8 cellular contexts compared by ENCODE assay signal in genomic region chr16:52976539-52977167, GRCh38.
A peak's percentile ranks its signal among the peaks of the same experiment; 100 is the strongest.
DNase-seq lines count a peak whose midpoint lies in the region; ATAC-seq and TF ChIP-seq lines count a peak whose summit lies in the region.

No MANE protein-coding gene starts in this region.

- no peaks in the 10 kb centered on the region for H3K4me1 ChIP-seq in colonic mucosa
- H3K4me1 ChIP-seq in parathyroid adenoma: no peaks in the 10 kb centered on the region

- intact Hi-C loops in colonic mucosa (cut with DNase I) (no loop called here), lower leg skin (cut with DNase I; ENCODE audit: low total_unique reads) (no loop called here), dorsolateral prefrontal cortex (cut with DNase I) (no loop called here)

- H3K4me3 ChIP-seq in AG10803 (ENCODE audit: low read length) (no peak overlapping the region), colonic mucosa (no peak overlapping the region), parathyroid adenoma (ENCODE audit: low read depth, low read length) (no peak overlapping the region), lower leg skin (ENCODE audit: low read depth, poor library complexity, severe bottlenecking) (no peak overlapping the region), dorsolateral prefrontal cortex (no peak overlapping the region)
- no peak overlapping the region for H3K4me3 ChIP-seq in Jurkat, Clone E6-1 (ENCODE audit: low read length)

- no peaks in the 10 kb centered on the region for H3K79me2 ChIP-seq in parathyroid adenoma

- H3K27me3 ChIP-seq in colonic mucosa: no peaks in the 10 kb centered on the region
- no peaks in the 10 kb centered on the region for H3K27me3 ChIP-seq in parathyroid adenoma (ENCODE audit: control insufficient read depth, insufficient read depth, low read length)
- H3K27me3 ChIP-seq in dorsolateral prefrontal cortex: peaks cover 0 to 14% (median 0%) of the 10 kb centered on the region in 45 donors

- TF ChIP-seq POLR2A in lower leg skin (IDR thresholded peaks at IDR 0.05): no peak

- ATAC-seq in GM18508 (IDR thresholded peaks at IDR 0.05; ENCODE audit: insufficient read depth, unreplicated experiment): peak; percentile 65

- peak; percentile 54 for TF ChIP-seq CTCF in AG10803 (conservative IDR thresholded peaks at IDR 0.05; ENCODE audit: low read length)
- peak; percentile 23 for TF ChIP-seq CTCF in colonic mucosa (IDR thresholded peaks at IDR 0.05)
- TF ChIP-seq CTCF in parathyroid adenoma (IDR thresholded peaks at IDR 0.05): peak; percentile 24
- no peak for TF ChIP-seq CTCF in lower leg skin (IDR thresholded peaks at IDR 0.05)
- peak in 9 of 56 donors; percentile 6 to 32 (median 13) for TF ChIP-seq CTCF in dorsolateral prefrontal cortex (IDR thresholded peaks at IDR 0.05 in 54 of 56, conservative IDR thresholded peaks at IDR 0.05 in 2 of 56; ENCODE audit: low read depth in 1 of 56, partially characterized antibody in 56 of 56)

- H3K9me3 ChIP-seq in colonic mucosa: no peaks in the 10 kb centered on the region
- H3K9me3 ChIP-seq in parathyroid adenoma (ENCODE audit: control insufficient read depth, low read length): no peaks in the 10 kb centered on the region

- H3K4me2 ChIP-seq in parathyroid adenoma (ENCODE audit: low read length): no peak overlapping the region

- H3K9ac ChIP-seq in colonic mucosa (ENCODE audit: low read depth in 2 of 2, low read length in 2 of 2) (no peak overlapping the region), parathyroid adenoma (no peak overlapping the region)

- no peak overlapping the region for H3K27ac ChIP-seq in colonic mucosa
- H3K27ac ChIP-seq in parathyroid adenoma: no peak overlapping the region
- no peak overlapping the region for H3K27ac ChIP-seq in dorsolateral prefrontal cortex

- no peak overlapping the region for H2AFZ ChIP-seq in parathyroid adenoma

- H3K36me3 ChIP-seq in colonic mucosa (no peaks in the 10 kb centered on the region), parathyroid adenoma (ENCODE audit: control insufficient read depth, insufficient read depth, low read length) (no peaks in the 10 kb centered on the region)

- peak; percentile 31 for DNase-seq in AG10803 (ENCODE audit: low read depth)
- DNase-seq in Jurkat, Clone E6-1 (ENCODE audit: low read depth, low spot score): peak; percentile 36
- no peak for DNase-seq in colonic mucosa
- DNase-seq in lower leg skin (ENCODE audit: low spot score in 2 of 2): no peak
- DNase-seq in dorsolateral prefrontal cortex: no peak
- DNase-seq in amniotic stem cell (lab: John Stamatoyannopoulos, UW): no peak

Comparison
In these comparisons a context has a peak if more than half of its experiments do, and no peak if none do; other contexts are left out.
1. DNase-seq: peak in AG10803 (single experiment) and Jurkat, Clone E6-1 (single experiment); none in colonic mucosa (single experiment), lower leg skin (0 of 2), dorsolateral prefrontal cortex (0 of 10) and amniotic stem cell (single experiment).
2. CTCF ChIP-seq: peak in AG10803 (single experiment), colonic mucosa (single experiment) and parathyroid adenoma (single experiment); none in lower leg skin (0 of 3).